In genomic region chr18:2627821-2628276, GRCh38 we compare ENCODE assay signal across 9 cellular contexts. TPM values are rescaled to one million over a fixed set of nuclear protein-coding genes. Genes with fewer than 3 reads are reported as not detected.
A peak's percentile ranks its signal among the peaks of the same experiment; 100 is the strongest.
DNase-seq lines count a peak whose midpoint lies in the region; ATAC-seq lines count a peak whose summit lies in the region.
"Had no signal": no experiment of that assay in that cellular context is flagged by ENCODE, and none has a peak within 500 bp of the region (broad histone marks: within the 10 kb centered on the region; RNA-seq: fewer than 3 reads in every experiment).

No MANE protein-coding gene starts in this region.

- H3K36me3 Mint-ChIP-seq in T-helper 17 cell (ENCODE audit: low read depth): no peaks in the 10 kb centered on the region

- no peak overlapping the region for H3K27ac Mint-ChIP-seq in T-helper 17 cell

- no peaks in the 10 kb centered on the region for H3K9me3 ChIP-seq in T-helper 17 cell (ENCODE audit: control insufficient read depth, low read length, poor library complexity, severe bottlenecking)

- H3K27me3 Mint-ChIP-seq in T-helper 17 cell: no peaks in the 10 kb centered on the region

- no peak overlapping the region for H3K4me3 Mint-ChIP-seq in T-helper 17 cell

- DNase-seq in T-helper 17 cell (no peak), kidney tubule cell (ENCODE audit: low spot score) (peak; percentile 75), NCI-H1436 (lab: John Stamatoyannopoulos, UW) (no peak), GM19240 (ENCODE audit: insufficient read length, low spot score) (no peak), NCI-H2196 treated with DMSO at 0.1 percent for 48 hours (lab: John Stamatoyannopoulos, UW; ENCODE audit: unreplicated experiment) (no peak)
- DNase-seq: RPMI8226 had no signal

- ATAC-seq in GM18520 (IDR thresholded peaks at IDR 0.05; ENCODE audit: unreplicated experiment) (peak; percentile 71), HG02938 (IDR thresholded peaks at IDR 0.05; ENCODE audit: unreplicated experiment) (peak; percentile 96), T-helper 17 cell (peak; percentile 28), GM21529 (IDR thresholded peaks at IDR 0.05; ENCODE audit: unreplicated experiment) (no peak)

- peaks cover 12% of the 10 kb centered on the region for H3K4me1 Mint-ChIP-seq in T-helper 17 cell

RNA-seq across cellular contexts. Expression of gene SMCHD1, which starts 27.7 kb away (rescaled TPM):
- total RNA-seq in T-helper 17 cell: 100 to 1,000 TPM; 288 to 316 TPM

RNA-seq across cellular contexts. Expression of gene NDC80, which starts 56.5 kb away (rescaled TPM):
- total RNA-seq in T-helper 17 cell: 1 to 10 TPM; 8.2 to 9.6 TPM

RNA-seq across cellular contexts. Expression of gene METTL4, which starts 56.5 kb away (rescaled TPM):
- 10 to 100 TPM; 13.7 to 14.1 TPM for total RNA-seq in T-helper 17 cell
